14 cellular contexts compared by ENCODE assay signal in genomic region chr6:148593130-148593812, GRCh38.
A peak's percentile ranks its signal among the peaks of the same experiment; 100 is the strongest.
DNase-seq lines count a peak whose midpoint lies in the region; ATAC-seq and TF ChIP-seq lines count a peak whose summit lies in the region.
"Had no signal": no experiment of that assay in that cellular context is flagged by ENCODE, and none has a peak within 500 bp of the region (broad histone marks: within the 10 kb centered on the region; RNA-seq: fewer than 3 reads in every experiment).

No MANE protein-coding gene starts in this region.

- H3K4me2 ChIP-seq in skeletal muscle satellite cell (ENCODE audit: low read length) = peak overlapping the region; percentile 63

- H3K4me3 Mint-ChIP-seq in activated CD4-positive, alpha-beta T cell treated with anti-CD3 and anti-CD28 coated beads for 36 hours = no peak overlapping the region
- H3K4me3 Mint-ChIP-seq in stimulated activated memory B cell treated with anti-CD40 and anti-IgM and Interleukin-4, amounts not matched to agents 10 μg/mL and 1 μg/mL and 100 μg/mL, for 72 hours = no peak overlapping the region
- H3K4me3 Mint-ChIP-seq: CD8-positive, alpha-beta memory T cell had no signal

- H3K9ac ChIP-seq in skeletal muscle satellite cell (ENCODE audit: low read depth, low read length) = peak overlapping the region; percentile 70

- H3K27ac Mint-ChIP-seq in activated CD4-positive, alpha-beta T cell treated with anti-CD3 and anti-CD28 coated beads for 36 hours = no peak overlapping the region
- no peak overlapping the region for H3K27ac Mint-ChIP-seq in stimulated activated memory B cell treated with anti-CD40 and anti-IgM and Interleukin-4, amounts not matched to agents 10 μg/mL and 1 μg/mL and 100 μg/mL, for 72 hours
- H3K27ac Mint-ChIP-seq: CD8-positive, alpha-beta memory T cell; progenitor cell of endocrine pancreas had no signal

- no peaks in the 10 kb centered on the region for H3K36me3 Mint-ChIP-seq in activated CD4-positive, alpha-beta T cell treated with anti-CD3 and anti-CD28 coated beads for 36 hours (ENCODE audit: low read depth)
- no peaks in the 10 kb centered on the region for H3K36me3 Mint-ChIP-seq in stimulated activated memory B cell treated with anti-CD40 and anti-IgM and Interleukin-4, amounts not matched to agents 10 μg/mL and 1 μg/mL and 100 μg/mL, for 72 hours

- no peaks in the 10 kb centered on the region for H3K4me1 Mint-ChIP-seq in activated CD4-positive, alpha-beta T cell treated with anti-CD3 and anti-CD28 coated beads for 36 hours
- H3K4me1 Mint-ChIP-seq in stimulated activated memory B cell treated with anti-CD40 and anti-IgM and Interleukin-4, amounts not matched to agents 10 μg/mL and 1 μg/mL and 100 μg/mL, for 72 hours = peaks cover 10% of the 10 kb centered on the region

- DNase-seq in GM03348 (ENCODE audit: low spot score) = peak; percentile 48
- peak; percentile 62 to 67 for DNase-seq in cardiac fibroblast (ENCODE audit: low read depth in 2 of 2)
- peak; percentile 16 for DNase-seq in kidney epithelial cell (ENCODE audit: low read depth)
- DNase-seq in activated CD4-positive, alpha-beta T cell treated with anti-CD3 and anti-CD28 coated beads, Interleukin-2, amount 50 U/mL, for 1 hour = no peak
- no peak for DNase-seq in activated CD4-positive, alpha-beta T cell treated with anti-CD3 and anti-CD28 coated beads for 36 hours
- DNase-seq: anterior cingulate cortex; CD8-positive, alpha-beta memory T cell; NCI-H2081 treated with DMSO at 0.1 percent for 48 hours; T1000 had no signal

- H3K27me3 Mint-ChIP-seq in activated CD4-positive, alpha-beta T cell treated with anti-CD3 and anti-CD28 coated beads for 36 hours = peaks cover 8% of the 10 kb centered on the region
- no peaks in the 10 kb centered on the region for H3K27me3 Mint-ChIP-seq in stimulated activated memory B cell treated with anti-CD40 and anti-IgM and Interleukin-4, amounts not matched to agents 10 μg/mL and 1 μg/mL and 100 μg/mL, for 72 hours

- H3K9me3 ChIP-seq in skeletal muscle satellite cell (replicated peaks; ENCODE audit: low read length) = no peaks in the 10 kb centered on the region
- H3K9me3 ChIP-seq: vagina had no signal

- H3K27me3 ChIP-seq in kidney epithelial cell (ENCODE audit: control insufficient read depth, insufficient read depth, low read length) (no peaks in the 10 kb centered on the region), skeletal muscle satellite cell (ENCODE audit: control insufficient read depth, insufficient read depth, low read length) (no peaks in the 10 kb centered on the region)
- H3K27me3 ChIP-seq: vagina had no signal

- ATAC-seq in activated CD4-positive, alpha-beta T cell treated with anti-CD3 and anti-CD28 coated beads for 36 hours = no peak
- ATAC-seq in stimulated activated memory B cell treated with anti-CD40 and anti-IgM and Interleukin-4, amounts not matched to agents 10 μg/mL and 1 μg/mL and 100 μg/mL, for 72 hours = no peak
- no peak for ATAC-seq in HG03354 (IDR thresholded peaks at IDR 0.05; ENCODE audit: poor library complexity, severe bottlenecking, unreplicated experiment)

- POLR2A ChIA-PET in activated CD4-positive, alpha-beta T cell treated with anti-CD3 and anti-CD28 coated beads for 36 hours (lab: Charles Lee) = no interaction called here

- TF ChIP-seq CTCF in cardiac fibroblast (IDR thresholded peaks at IDR 0.05; ENCODE audit: low read depth, low read length) (no peak), kidney epithelial cell (IDR thresholded peaks at IDR 0.05; ENCODE audit: insufficient read depth, low read length, poor library complexity, severe bottlenecking) (no peak)

- intact Hi-C loops in activated CD4-positive, alpha-beta T cell treated with anti-CD3 and anti-CD28 coated beads for 36 hours (cut with DNase I, micrococcal nuclease) = no loop called here

- H3K4me3 ChIP-seq in cardiac fibroblast (replicated peaks in 1 of 2; ENCODE audit: low read depth in 2 of 2, low read length in 2 of 2) (no peak overlapping the region), kidney epithelial cell (ENCODE audit: low read depth, low read length) (no peak overlapping the region), skeletal muscle satellite cell (ENCODE audit: low read length) (peak overlapping the region; percentile 41)
- H3K4me3 ChIP-seq: vagina had no signal

- CTCF ChIA-PET in activated CD4-positive, alpha-beta T cell treated with anti-CD3 and anti-CD28 coated beads for 36 hours (lab: Charles Lee) = no interaction called here

- H3K36me3 ChIP-seq in kidney epithelial cell (ENCODE audit: control insufficient read depth, insufficient read depth, low read length) (no peaks in the 10 kb centered on the region), skeletal muscle satellite cell (ENCODE audit: insufficient read depth, low read length) (no peaks in the 10 kb centered on the region)
- H3K36me3 ChIP-seq: vagina had no signal

- peaks cover 17% of the 10 kb centered on the region for H3K4me1 ChIP-seq in skeletal muscle satellite cell (ENCODE audit: control insufficient read depth, insufficient read depth, low read length)
- H3K4me1 ChIP-seq: vagina had no signal

- H3K9me3 Mint-ChIP-seq in activated CD4-positive, alpha-beta T cell treated with anti-CD3 and anti-CD28 coated beads for 36 hours (ENCODE audit: low read depth) = no peaks in the 10 kb centered on the region
- no peaks in the 10 kb centered on the region for H3K9me3 Mint-ChIP-seq in stimulated activated memory B cell treated with anti-CD40 and anti-IgM and Interleukin-4, amounts not matched to agents 10 μg/mL and 1 μg/mL and 100 μg/mL, for 72 hours
- H3K9me3 Mint-ChIP-seq: CD8-positive, alpha-beta memory T cell had no signal

Comparison
In these comparisons a context has a peak if more than half of its experiments do, and no peak if none do; other contexts are left out.
1. DNase-seq: peak in GM03348 (single experiment), cardiac fibroblast (2 of 2) and kidney epithelial cell (single experiment); none in activated CD4-positive, alpha-beta T cell treated with anti-CD3 and anti-CD28 coated beads, Interleukin-2, amount 50 U/mL, for 1 hour (single experiment) and activated CD4-positive, alpha-beta T cell treated with anti-CD3 and anti-CD28 coated beads for 36 hours (single experiment).